Comparison of ENCODE assay signal across 20 cellular contexts in the genomic region with DNA sequence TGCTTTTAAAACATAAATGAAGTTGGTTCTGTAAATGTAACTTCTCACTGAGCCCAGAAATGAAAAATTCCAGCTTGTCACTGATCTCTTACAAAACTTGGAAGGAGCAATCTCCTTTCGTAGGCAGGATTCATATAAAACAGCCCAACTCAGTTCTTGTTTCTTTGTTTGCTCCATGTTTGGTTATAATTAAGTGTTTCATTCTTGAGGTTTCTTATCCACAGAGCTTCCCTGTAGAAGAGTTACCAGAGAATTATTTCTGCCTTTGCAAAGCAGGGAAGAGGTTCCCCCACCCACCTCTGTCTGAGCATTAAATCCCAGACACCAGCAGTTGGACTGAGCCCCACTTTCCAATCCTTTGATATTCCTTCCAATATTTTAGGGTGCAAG. TPM values are rescaled to one million over a fixed set of nuclear protein-coding genes. Genes with fewer than 3 reads are reported as not detected.
DNase-seq lines count a peak whose midpoint lies in the region; ATAC-seq and TF ChIP-seq lines count a peak whose summit lies in the region.
"Had no signal": no experiment of that assay in that cellular context is flagged by ENCODE, and none has a peak within 500 bp of the region (broad histone marks: within the 10 kb centered on the region; RNA-seq: fewer than 3 reads in every experiment).

No MANE protein-coding gene starts in this region.

- no peaks in the 10 kb centered on the region for H3K9me2 ChIP-seq in PC-9 (ENCODE audit: insufficient read depth)

- H4K20me1 ChIP-seq in PC-9 (ENCODE audit: insufficient read depth) = no peaks in the 10 kb centered on the region

- intact Hi-C loops in activated CD8-positive, alpha-beta T cell treated with anti-CD3 and anti-CD28 coated beads for 36 hours (cut with micrococcal nuclease) = no loop called here
- intact Hi-C loops in ascending aorta (cut with DNase I) = no loop called here
- intact Hi-C loops in spleen (cut with DNase I; ENCODE audit: low total_unique reads) = no loop called here
- intact Hi-C loops in PC-9 (cut with micrococcal nuclease; ENCODE audit: unreplicated experiment) = no loop called here

- H3K4me3 ChIP-seq in ascending aorta (no peak overlapping the region), fibroblast of the aortic adventitia (ENCODE audit: low read depth, low read length) (no peak overlapping the region), spleen (no peak overlapping the region), PC-9 (no peak overlapping the region)
- H3K4me3 ChIP-seq: GM12878, HAP-1, lung, tibial nerve had no signal

- H3K4me2 ChIP-seq in PC-9 = no peak overlapping the region

- no peaks in the 10 kb centered on the region for H3K36me3 Mint-ChIP-seq in activated CD8-positive, alpha-beta T cell treated with anti-CD3 and anti-CD28 coated beads for 36 hours (ENCODE audit: low read depth)
- H3K36me3 Mint-ChIP-seq in activated CD8-positive, alpha-beta T cell treated with anti-CD3 and anti-CD28 coated beads, Interleukin-2, amount 10 ng/mL, durations not matched to agents 7 days and 5 days (ENCODE audit: low read depth) = no peaks in the 10 kb centered on the region

- peaks cover 15% of the 10 kb centered on the region for H3K4me1 Mint-ChIP-seq in activated CD8-positive, alpha-beta T cell treated with anti-CD3 and anti-CD28 coated beads for 36 hours (ENCODE audit: low read depth)
- H3K4me1 Mint-ChIP-seq in activated CD8-positive, alpha-beta T cell treated with anti-CD3 and anti-CD28 coated beads, Interleukin-2, amount 10 ng/mL, durations not matched to agents 7 days and 5 days (ENCODE audit: low read depth) = no peaks in the 10 kb centered on the region

- H3K4me1 ChIP-seq in ascending aorta = no peaks in the 10 kb centered on the region
- H3K4me1 ChIP-seq in spleen = peaks cover 0 to 11% (median 0%) of the 10 kb centered on the region in 6 donors
- peaks cover 7% of the 10 kb centered on the region; the same call in 1 of the 2 replicates for H3K4me1 ChIP-seq in PC-9 (replicated peaks; ENCODE audit: insufficient read depth)

- no peaks in the 10 kb centered on the region for H3K79me2 ChIP-seq in PC-9 (ENCODE audit: low read depth)

- CTCF ChIA-PET in activated CD8-positive, alpha-beta T cell treated with anti-CD3 and anti-CD28 coated beads for 36 hours (lab: Charles Lee) = interaction anchor here (1.1 kb wide), 1 partner anchor 99 kb away, joined by 3 read pairs; no protein-coding TSS in a partner anchor
- CTCF ChIA-PET in activated CD8-positive, alpha-beta T cell treated with anti-CD3 and anti-CD28 coated beads, Interleukin-2, amount 10 ng/mL, durations not matched to agents 7 days and 5 days (lab: Charles Lee) = no interaction called here
- CTCF ChIA-PET in PC-9 (lab: Charles Lee) = no interaction called here

- H3K9me3 Mint-ChIP-seq in activated CD8-positive, alpha-beta T cell treated with anti-CD3 and anti-CD28 coated beads for 36 hours = no peaks in the 10 kb centered on the region
- H3K9me3 Mint-ChIP-seq in activated CD8-positive, alpha-beta T cell treated with anti-CD3 and anti-CD28 coated beads, Interleukin-2, amount 10 ng/mL, durations not matched to agents 7 days and 5 days (ENCODE audit: insufficient read depth) = no peaks in the 10 kb centered on the region
- H3K9me3 Mint-ChIP-seq: activated T-helper 2 cell treated with anti-CD3 and anti-CD28 coated beads, Interferon-gamma antibody, Interleukin-2, Interleukin-4, amounts not matched to agents 10 μg/mL and 5 μg/mL and 100 μg/mL, durations not matched to agents 14 hours and 24 hours and 36 hours; neural crest cell had no signal

- peaks cover 14% of the 10 kb centered on the region for H3K27me3 Mint-ChIP-seq in activated CD8-positive, alpha-beta T cell treated with anti-CD3 and anti-CD28 coated beads for 36 hours
- H3K27me3 Mint-ChIP-seq in activated CD8-positive, alpha-beta T cell treated with anti-CD3 and anti-CD28 coated beads, Interleukin-2, amount 10 ng/mL, durations not matched to agents 7 days and 5 days (ENCODE audit: low read depth) = no peaks in the 10 kb centered on the region

- BruUV-seq in PC-9 (replicated peaks; lab: Mats Ljungman, UMichigan) = no TSS peak

- no peak for DNase-seq in activated CD8-positive, alpha-beta T cell treated with anti-CD3 and anti-CD28 coated beads for 36 hours
- no peak for DNase-seq in activated CD8-positive, alpha-beta T cell treated with anti-CD3 and anti-CD28 coated beads, Interleukin-2, amount 10 ng/mL, durations not matched to agents 7 days and 5 days
- no peak for DNase-seq in ascending aorta (ENCODE audit: low spot score in 2 of 2)
- peak; percentile 68 for DNase-seq in fibroblast of the aortic adventitia (ENCODE audit: low read depth)
- DNase-seq in spleen = no peak
- DNase-seq in EL = no peak
- no peak for DNase-seq in PC-9
- DNase-seq: effector memory CD4-positive, alpha-beta T cell; NCI-H2029; NCI-H524; right cardiac atrium; stimulated activated CD4-positive, alpha-beta T cell treated with anti-CD3 and anti-CD28 coated beads, Interleukin-4, amount 100 ng/mL, for 4 hours had no signal

- no peak overlapping the region for H3K4me3 Mint-ChIP-seq in activated CD8-positive, alpha-beta T cell treated with anti-CD3 and anti-CD28 coated beads for 36 hours
- H3K4me3 Mint-ChIP-seq in activated CD8-positive, alpha-beta T cell treated with anti-CD3 and anti-CD28 coated beads, Interleukin-2, amount 10 ng/mL, durations not matched to agents 7 days and 5 days = no peak overlapping the region
- H3K4me3 Mint-ChIP-seq: neural crest cell had no signal

- H3K27me3 ChIP-seq in ascending aorta (no peaks in the 10 kb centered on the region), spleen (replicated peaks in 1 of 7) (no peaks in the 10 kb centered on the region), PC-9 (ENCODE audit: insufficient read depth, low read depth) (no peaks in the 10 kb centered on the region)
- H3K27me3 ChIP-seq: tibial nerve had no signal

- peaks cover 12% of the 10 kb centered on the region; the same call in 1 of the 2 replicates for H3F3A ChIP-seq in PC-9 (ENCODE audit: insufficient read depth, low read depth)

- POLR2A ChIA-PET in activated CD8-positive, alpha-beta T cell treated with anti-CD3 and anti-CD28 coated beads for 36 hours (lab: Charles Lee) = no interaction called here
- POLR2A ChIA-PET in activated CD8-positive, alpha-beta T cell treated with anti-CD3 and anti-CD28 coated beads, Interleukin-2, amount 10 ng/mL, durations not matched to agents 7 days and 5 days (lab: Charles Lee) = no interaction called here
- POLR2A ChIA-PET in PC-9 (lab: Charles Lee; ENCODE audit: unreplicated experiment) = no interaction called here

- no peak for TF ChIP-seq POLR2A in spleen (IDR thresholded peaks at IDR 0.05)

- H3K9me3 ChIP-seq in ascending aorta (no peaks in the 10 kb centered on the region), spleen (no peaks in the 10 kb centered on the region), PC-9 (ENCODE audit: insufficient read depth, low read depth) (no peaks in the 10 kb centered on the region)
- H3K9me3 ChIP-seq: HAP-1, tibial nerve had no signal

- ATAC-seq in activated CD8-positive, alpha-beta T cell treated with anti-CD3 and anti-CD28 coated beads for 36 hours = no peak
- no peak for ATAC-seq in activated CD8-positive, alpha-beta T cell treated with anti-CD3 and anti-CD28 coated beads, Interleukin-2, amount 10 ng/mL, durations not matched to agents 7 days and 5 days
- ATAC-seq in GM18858 (IDR thresholded peaks at IDR 0.05; ENCODE audit: unreplicated experiment) = no peak
- ATAC-seq: GM12878 had no signal

- peak overlapping the region; percentile 20 for H3K27ac Mint-ChIP-seq in activated CD8-positive, alpha-beta T cell treated with anti-CD3 and anti-CD28 coated beads for 36 hours
- H3K27ac Mint-ChIP-seq in activated CD8-positive, alpha-beta T cell treated with anti-CD3 and anti-CD28 coated beads, Interleukin-2, amount 10 ng/mL, durations not matched to agents 7 days and 5 days = no peak overlapping the region

- no peak overlapping the region for H2AFZ ChIP-seq in PC-9

- H3K36me3 ChIP-seq in ascending aorta (no peaks in the 10 kb centered on the region), spleen (no peaks in the 10 kb centered on the region), PC-9 (ENCODE audit: low read depth) (no peaks in the 10 kb centered on the region)
- H3K36me3 ChIP-seq: HAP-1, tibial nerve had no signal

- TF ChIP-seq CTCF in activated CD8-positive, alpha-beta T cell treated with anti-CD3 and anti-CD28 coated beads for 36 hours (IDR thresholded peaks at IDR 0.05) = no peak
- TF ChIP-seq CTCF in ascending aorta (IDR thresholded peaks at IDR 0.05) (no peak), fibroblast of the aortic adventitia (IDR thresholded peaks at IDR 0.05; ENCODE audit: insufficient read depth, low read length) (no peak), spleen (IDR thresholded peaks at IDR 0.05 in 8 of 11, conservative IDR thresholded peaks at IDR 0.05 in 3 of 11) (no peak), PC-9 (conservative IDR thresholded peaks at IDR 0.05) (no peak)

- H3K27ac ChIP-seq in ascending aorta (peak overlapping the region; percentile 52 to 69), spleen (peak overlapping the region; percentile 29 to 75 (median 54)), PC-9 (no peak overlapping the region)
- H3K27ac ChIP-seq: 22Rv1 had no signal

- WGBS in spleen, 5 donors = 50 to 77% (median 70%) methylated on average over 1 of the region's 1 CpG

RNA-seq across cellular contexts. Expression of gene RAI14, which starts 34.1 kb away (rescaled TPM):
- total RNA-seq in activated CD8-positive, alpha-beta T cell treated with anti-CD3 and anti-CD28 coated beads for 36 hours = 1 to 10 TPM; 1.1 to 2.3 TPM
- not detected for total RNA-seq in activated CD8-positive, alpha-beta T cell treated with anti-CD3 and anti-CD28 coated beads, Interleukin-2, amount 10 ng/mL, durations not matched to agents 7 days and 5 days
- total RNA-seq in ascending aorta = 134 TPM
- 85.9 and 100 TPM in 2 replicates for total RNA-seq in fibroblast of the aortic adventitia (ENCODE audit: low replicate concordance)
- total RNA-seq in spleen = 100 to 1,000 TPM in 6 of 7 donors, 10 to 100 TPM in 1; 88.9 to 217 (median 135) TPM
- 10 to 100 TPM; 14.2 to 36.3 (median 18.3) TPM for polyA plus RNA-seq in spleen
- 133 and 145 TPM in 2 replicates for total RNA-seq in PC-9 (2021)

Comparison
In these comparisons a context has a peak if more than half of its experiments do, and no peak if none do; other contexts are left out.
1. RNA of gene RAI14, which starts 34.1 kb away (total RNA-seq): 88.9 to 217 TPM in spleen, 134 TPM in ascending aorta (single experiment), 133 to 145 TPM in PC-9 and 85.9 to 100 TPM in fibroblast of the aortic adventitia; 1.1 to 2.3 TPM in activated CD8-positive, alpha-beta T cell treated with anti-CD3 and anti-CD28 coated beads for 36 hours and not detected in activated CD8-positive, alpha-beta T cell treated with anti-CD3 and anti-CD28 coated beads, Interleukin-2, amount 10 ng/mL, durations not matched to agents 7 days and 5 days; every median in the first group is over 10 times any median in the second.